Comparison of ENCODE assay signal across 14 cellular contexts in genomic region chr5:176131771-176132170, GRCh38.
"Had no signal": no experiment of that assay in that cellular context is flagged by ENCODE, and none has a peak within 500 bp of the region (broad histone marks: within the 10 kb centered on the region; RNA-seq: fewer than 3 reads in every experiment).

No MANE protein-coding gene starts in this region.

- H3K9me3 ChIP-seq: pancreas, stomach had no signal

- H3K36me3 ChIP-seq: pancreas, stomach had no signal

- ATAC-seq: foreskin keratinocyte, left colon had no signal

- H3K4me3 ChIP-seq: coronary artery, pancreas, stomach had no signal

- H3K27me3 ChIP-seq: pancreas had no signal

- H3K27ac ChIP-seq: coronary artery, foreskin keratinocyte, pancreas, stomach had no signal

- DNase-seq: effector CD4-positive, alpha-beta T cell; endodermal cell; erythroblast; foreskin keratinocyte; left colon; mesendoderm; naive B cell; occipital lobe; right cardiac atrium; stimulated activated naive CD4-positive, alpha-beta T cell; stomach; substantia nigra had no signal

- H3K4me1 ChIP-seq: foreskin keratinocyte had no signal
